In genomic region chrX:24371391-24371972, GRCh38 we compare ENCODE assay signal across 8 cellular contexts. TPM values are rescaled to one million over a fixed set of nuclear protein-coding genes. Genes with fewer than 3 reads are reported as not detected.
A peak's percentile ranks its signal among the peaks of the same experiment; 100 is the strongest.
DNase-seq lines count a peak whose midpoint lies in the region; ATAC-seq and TF ChIP-seq lines count a peak whose summit lies in the region.

No MANE protein-coding gene starts in this region.

- TF ChIP-seq EP300 in sigmoid colon (IDR thresholded peaks at IDR 0.05), result no peak

- in situ Hi-C loops in KBM-7 (cut with MboI; ENCODE audit: low pct_unique_long_range_greater_than_20kb, low sequenced_read_pairs) (no loop called here), SK-MEL-5 (cut with HindIII; ENCODE audit: low pct_unique_long_range_greater_than_20kb, low sequenced_read_pairs) (no loop called here)

- WGBS in sigmoid colon, 2 donors, result 11 to 17% methylated on average over 14 of the region's 14 CpGs

- H3K36me3 ChIP-seq in sigmoid colon, result no peaks in the 10 kb centered on the region

- DNase-seq in AG08396 (ENCODE audit: low spot score) (peak; percentile 67), KBM-7 (peak; percentile 79), SK-MEL-5 (ENCODE audit: low read depth, low spot score) (peak; percentile 69), left cardiac atrium (peak; percentile 68), sigmoid colon (peak; percentile 81), coronary artery (ENCODE audit: low spot score) (no peak)

- H3K4me1 ChIP-seq in sigmoid colon, result peaks cover 0 to 7% (median 0%) of the 10 kb centered on the region in 4 donors

- H3K36me3 Mint-ChIP-seq in activated naive CD4-positive, alpha-beta T cell treated with anti-CD3 and anti-CD28 coated beads, Interleukin-2, amount 50 U/mL, for 24 hours, result no peaks in the 10 kb centered on the region

- H3K4me1 Mint-ChIP-seq in activated naive CD4-positive, alpha-beta T cell treated with anti-CD3 and anti-CD28 coated beads, Interleukin-2, amount 50 U/mL, for 24 hours, result peaks cover 3% of the 10 kb centered on the region

- H3K4me3 Mint-ChIP-seq in activated naive CD4-positive, alpha-beta T cell treated with anti-CD3 and anti-CD28 coated beads, Interleukin-2, amount 50 U/mL, for 24 hours, result peak overlapping the region; percentile 55

- peak; percentile 22 to 57 (median 38) for TF ChIP-seq CTCF in sigmoid colon (IDR thresholded peaks at IDR 0.05)
- TF ChIP-seq CTCF in coronary artery (IDR thresholded peaks at IDR 0.05), result no peak

- peak; percentile 69 for ATAC-seq in GM18907 (IDR thresholded peaks at IDR 0.05; ENCODE audit: unreplicated experiment)
- ATAC-seq in left cardiac atrium, result peak; percentile 81 to 83

- H3K27ac Mint-ChIP-seq in activated naive CD4-positive, alpha-beta T cell treated with anti-CD3 and anti-CD28 coated beads, Interleukin-2, amount 50 U/mL, for 24 hours, result no peak overlapping the region

- no peak overlapping the region for H3K27ac ChIP-seq in sigmoid colon
- H3K27ac ChIP-seq in coronary artery, result no peak overlapping the region

- H3K27me3 ChIP-seq in sigmoid colon, result no peaks in the 10 kb centered on the region

- H3K27me3 Mint-ChIP-seq in activated naive CD4-positive, alpha-beta T cell treated with anti-CD3 and anti-CD28 coated beads, Interleukin-2, amount 50 U/mL, for 24 hours, result no peaks in the 10 kb centered on the region

- no peak for TF ChIP-seq POLR2A in sigmoid colon (IDR thresholded peaks at IDR 0.05)

- H3K4me3 ChIP-seq in sigmoid colon (no peak overlapping the region), coronary artery (no peak overlapping the region)

- intact Hi-C loops in left cardiac atrium (cut with DNase I) (no loop called here), sigmoid colon (cut with DNase I) (no loop called here)

- no peaks in the 10 kb centered on the region for H3K9me3 ChIP-seq in sigmoid colon

- no peaks in the 10 kb centered on the region for H3K9me3 Mint-ChIP-seq in activated naive CD4-positive, alpha-beta T cell treated with anti-CD3 and anti-CD28 coated beads, Interleukin-2, amount 50 U/mL, for 24 hours

RNA-seq across cellular contexts. Expression of gene SUPT20HL1, which starts 11.0 kb away (rescaled TPM):
- not detected in 2 replicates for total RNA-seq in SK-MEL-5 (2014; rRNA removed; shearing (Covaris generic))
- polyA plus RNA-seq in SK-MEL-5 (2015; cell fraction: cytosol; rRNA removed), result not detected in 2 replicates
- not detected in 2 replicates for polyA plus RNA-seq in SK-MEL-5 (2015; cell fraction: nucleus; rRNA removed)
- total RNA-seq in left cardiac atrium, result not detected
- total RNA-seq in sigmoid colon, result 1 to 10 TPM in 1 of 4 donors, under 1 TPM in 2, not detected in 1; 0.16 to 1.1 (median 0.36) TPM
- not detected for polyA plus RNA-seq in sigmoid colon

RNA-seq across cellular contexts. Expression of gene SUPT20HL2, which starts 57.6 kb away (rescaled TPM):
- not detected in 2 replicates for total RNA-seq in SK-MEL-5 (2014; rRNA removed; shearing (Covaris generic))
- polyA plus RNA-seq in SK-MEL-5 (2015; cell fraction: cytosol; rRNA removed), result not detected in 2 replicates
- not detected in 2 replicates for polyA plus RNA-seq in SK-MEL-5 (2015; cell fraction: nucleus; rRNA removed)
- total RNA-seq in left cardiac atrium, result not detected
- total RNA-seq in sigmoid colon, result under 1 TPM in 1 of 4 donors, not detected in 3; 0.14 TPM
- polyA plus RNA-seq in sigmoid colon, result not detected
